Comparison of ENCODE assay signal across 1 cellular context in the genomic region with DNA sequence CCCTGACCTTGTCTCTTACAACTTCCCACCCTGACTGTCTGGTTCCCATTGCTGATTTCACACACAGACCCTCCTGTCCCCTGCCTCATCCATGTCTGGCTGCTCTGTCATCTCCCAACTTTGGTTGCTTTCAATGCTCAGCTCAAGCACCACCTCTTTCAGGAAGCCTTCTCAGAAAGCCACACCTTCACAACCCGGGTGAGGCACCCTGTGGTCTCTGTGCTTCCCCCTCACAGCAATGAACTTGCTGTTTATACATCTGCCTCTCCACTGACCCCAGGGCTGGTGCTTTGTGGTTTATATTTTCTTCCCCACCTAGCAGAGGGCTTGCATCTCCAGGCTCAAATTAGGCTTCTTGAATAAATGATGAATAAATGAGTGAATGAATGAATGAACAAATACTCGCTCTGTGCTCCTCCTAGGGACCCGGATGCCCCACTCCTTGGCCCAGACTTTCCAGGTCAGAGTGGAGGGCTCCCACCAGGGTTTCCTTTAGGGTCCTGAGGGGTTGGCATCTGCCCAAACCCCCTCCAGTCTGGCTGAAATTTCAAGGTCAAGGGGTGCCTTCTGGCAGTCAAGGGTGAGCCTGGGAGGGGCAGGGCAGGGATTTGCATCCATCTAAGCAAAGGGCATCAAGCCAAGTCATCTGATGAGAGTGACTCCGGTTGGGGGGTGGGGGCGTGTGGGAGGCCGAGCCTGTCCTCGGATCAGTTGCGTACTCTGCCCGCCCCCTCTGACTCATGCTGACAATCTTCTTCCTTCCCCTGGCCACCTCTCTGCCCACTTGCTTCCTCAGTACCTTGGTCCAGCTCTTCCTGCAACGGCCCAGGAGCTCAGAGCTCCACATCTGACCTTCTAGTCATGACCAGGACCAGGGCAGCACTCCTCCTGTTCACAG.
TF ChIP-seq lines count a peak whose summit lies in the region.

TSS of gene ITGAX (plus strand) at position 783 of the 898 bp plus-strand sequence. CDS start at position 862, 79 bp downstream.

TF ChIP-seq in GM12878, 131 proteins besides CTCF, POLR2A, EP300 and RAD21 (continued from another document):
- TF ChIP-seq TCF3 (IDR thresholded peaks at IDR 0.05; ENCODE audit: borderline replicate concordance, insufficient read depth, low read depth, low read length) = 0 out of 2 replicates have a peak, but pooled peaks have one; percentile 4
- peak; percentile 97 for TF ChIP-seq RUNX3 (IDR thresholded peaks at IDR 0.05; ENCODE audit: low read length)
- TF ChIP-seq KDM1A (IDR thresholded peaks at IDR 0.05; ENCODE audit: borderline replicate concordance) = no peak
- TF ChIP-seq DPF2 (IDR thresholded peaks at IDR 0.05) = peak; percentile 74; the same call in 1 of the 2 replicates
- TF ChIP-seq GATAD2B (conservative IDR thresholded peaks at IDR 0.05; ENCODE audit: low read depth) = peak; percentile 46; the same call in 1 of the 2 replicates
- no peak for TF ChIP-seq RB1 (IDR thresholded peaks at IDR 0.05; ENCODE audit: borderline replicate concordance)
- TF ChIP-seq, protein P1, sequence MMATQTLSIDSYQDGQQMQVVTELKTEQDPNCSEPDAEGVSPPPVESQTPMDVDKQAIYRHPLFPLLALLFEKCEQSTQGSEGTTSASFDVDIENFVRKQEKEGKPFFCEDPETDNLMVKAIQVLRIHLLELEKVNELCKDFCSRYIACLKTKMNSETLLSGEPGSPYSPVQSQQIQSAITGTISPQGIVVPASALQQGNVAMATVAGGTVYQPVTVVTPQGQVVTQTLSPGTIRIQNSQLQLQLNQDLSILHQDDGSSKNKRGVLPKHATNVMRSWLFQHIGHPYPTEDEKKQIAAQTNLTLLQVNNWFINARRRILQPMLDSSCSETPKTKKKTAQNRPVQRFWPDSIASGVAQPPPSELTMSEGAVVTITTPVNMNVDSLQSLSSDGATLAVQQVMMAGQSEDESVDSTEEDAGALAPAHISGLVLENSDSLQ (IDR thresholded peaks at IDR 0.05) = peak; percentile 42
- TF ChIP-seq EGR1 (IDR thresholded peaks at IDR 0.05; ENCODE audit: borderline replicate concordance in 1 of 2, low read depth in 2 of 2, low read length in 2 of 2) = peak in 1 of 2 experiments; percentile 78; a peak in 2 of 3 replicates
- TF ChIP-seq BCL11A (IDR thresholded peaks at IDR 0.05; ENCODE audit: low read depth, low read length) = peak; percentile 40; the same call in 1 of the 2 replicates
- TF ChIP-seq TBL1XR1 (IDR thresholded peaks at IDR 0.05; ENCODE audit: low read depth, low read length) = peak; percentile 22; the same call in 1 of the 2 replicates
- peak; percentile 51 for TF ChIP-seq SMARCA5 (IDR thresholded peaks at IDR 0.05)
- peak; percentile 62 for TF ChIP-seq IKZF1 (conservative IDR thresholded peaks at IDR 0.05)
- TF ChIP-seq ZNF384 (IDR thresholded peaks at IDR 0.05; ENCODE audit: borderline replicate concordance, low read depth, low read length) = no peak
- TF ChIP-seq NR2F1 (conservative IDR thresholded peaks at IDR 0.05) = peak; percentile 90
- peak; percentile 98 for TF ChIP-seq ZNF24 (IDR thresholded peaks at IDR 0.05)
- TF ChIP-seq, protein P2, sequence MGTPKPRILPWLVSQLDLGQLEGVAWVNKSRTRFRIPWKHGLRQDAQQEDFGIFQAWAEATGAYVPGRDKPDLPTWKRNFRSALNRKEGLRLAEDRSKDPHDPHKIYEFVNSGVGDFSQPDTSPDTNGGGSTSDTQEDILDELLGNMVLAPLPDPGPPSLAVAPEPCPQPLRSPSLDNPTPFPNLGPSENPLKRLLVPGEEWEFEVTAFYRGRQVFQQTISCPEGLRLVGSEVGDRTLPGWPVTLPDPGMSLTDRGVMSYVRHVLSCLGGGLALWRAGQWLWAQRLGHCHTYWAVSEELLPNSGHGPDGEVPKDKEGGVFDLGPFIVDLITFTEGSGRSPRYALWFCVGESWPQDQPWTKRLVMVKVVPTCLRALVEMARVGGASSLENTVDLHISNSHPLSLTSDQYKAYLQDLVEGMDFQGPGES (IDR thresholded peaks at IDR 0.05) = no peak
- 0 out of 2 replicates have a peak, but pooled peaks have one; percentile 50 for TF ChIP-seq NFIC (IDR thresholded peaks at IDR 0.05; ENCODE audit: low read depth, low read length)
- TF ChIP-seq CREB1 (IDR thresholded peaks at IDR 0.05; ENCODE audit: low read depth) = peak; percentile 16
- TF ChIP-seq USF1 (IDR thresholded peaks at IDR 0.05; ENCODE audit: borderline replicate concordance, extremely low read length, insufficient read depth, low read depth, low read length) = no peak
- TF ChIP-seq CHD2 (IDR thresholded peaks at IDR 0.05; ENCODE audit: borderline replicate concordance, low read depth, low read length) = no peak
- TF ChIP-seq MTA2 (IDR thresholded peaks at IDR 0.05; ENCODE audit: low read depth) = peak; percentile 54
- peak; percentile 32; the same call in 1 of the 2 replicates for TF ChIP-seq CREM (IDR thresholded peaks at IDR 0.05; ENCODE audit: low read depth)
- TF ChIP-seq RELA (IDR thresholded peaks at IDR 0.05; ENCODE audit: borderline replicate concordance, partially characterized antibody) = peak; percentile 31
- peak; percentile 91 for TF ChIP-seq CBFB (IDR thresholded peaks at IDR 0.05; ENCODE audit: low read depth)
- TF ChIP-seq, protein P3, sequence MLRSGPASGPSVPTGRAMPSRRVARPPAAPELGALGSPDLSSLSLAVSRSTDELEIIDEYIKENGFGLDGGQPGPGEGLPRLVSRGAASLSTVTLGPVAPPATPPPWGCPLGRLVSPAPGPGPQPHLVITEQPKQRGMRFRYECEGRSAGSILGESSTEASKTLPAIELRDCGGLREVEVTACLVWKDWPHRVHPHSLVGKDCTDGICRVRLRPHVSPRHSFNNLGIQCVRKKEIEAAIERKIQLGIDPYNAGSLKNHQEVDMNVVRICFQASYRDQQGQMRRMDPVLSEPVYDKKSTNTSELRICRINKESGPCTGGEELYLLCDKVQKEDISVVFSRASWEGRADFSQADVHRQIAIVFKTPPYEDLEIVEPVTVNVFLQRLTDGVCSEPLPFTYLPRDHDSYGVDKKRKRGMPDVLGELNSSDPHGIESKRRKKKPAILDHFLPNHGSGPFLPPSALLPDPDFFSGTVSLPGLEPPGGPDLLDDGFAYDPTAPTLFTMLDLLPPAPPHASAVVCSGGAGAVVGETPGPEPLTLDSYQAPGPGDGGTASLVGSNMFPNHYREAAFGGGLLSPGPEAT (IDR thresholded peaks at IDR 0.05; ENCODE audit: low read depth) = peak; percentile 51; the same call in 1 of the 2 replicates
- TF ChIP-seq MXI1 (IDR thresholded peaks at IDR 0.05; ENCODE audit: low read depth, low read length) = peak; percentile 35
- TF ChIP-seq PAX5 (IDR thresholded peaks at IDR 0.05; ENCODE audit: borderline replicate concordance, low read depth, low read length) = 0 out of 2 replicates have a peak, but pooled peaks have one; percentile 11
- no peak for TF ChIP-seq ZNF274 (IDR thresholded peaks at IDR 0.05; ENCODE audit: insufficient read depth, insufficient read length)
- peak; percentile 53; the same call in 1 of the 2 replicates for TF ChIP-seq FOXK2 (IDR thresholded peaks at IDR 0.05)
- 0 out of 2 replicates have a peak, but pooled peaks have one; percentile 35 for TF ChIP-seq WRNIP1 (IDR thresholded peaks at IDR 0.05; ENCODE audit: borderline replicate concordance, low read depth, low read length)
- TF ChIP-seq GABPA (IDR thresholded peaks at IDR 0.05; ENCODE audit: low read depth) = no peak
- no peak for TF ChIP-seq NFYA (IDR thresholded peaks at IDR 0.05; ENCODE audit: borderline replicate concordance, low read depth, low read length)
- peak; percentile 27; the same call in 1 of the 2 replicates for TF ChIP-seq LARP7 (IDR thresholded peaks at IDR 0.05)
- no peak for TF ChIP-seq BACH1 (IDR thresholded peaks at IDR 0.05; ENCODE audit: borderline replicate concordance)
- peak; percentile 27 for TF ChIP-seq JUNB (IDR thresholded peaks at IDR 0.05)
- TF ChIP-seq STAT1 (conservative IDR thresholded peaks at IDR 0.05) = 0 out of 2 replicates have a peak, but pooled peaks have one; percentile 14
- peak; percentile 38 for TF ChIP-seq ATF7 (IDR thresholded peaks at IDR 0.05; ENCODE audit: low read depth)
- TF ChIP-seq MLLT1 (IDR thresholded peaks at IDR 0.05) = peak; percentile 74; the same call in 1 of the 2 replicates
- TF ChIP-seq IKZF2 (IDR thresholded peaks at IDR 0.05) = peak; percentile 17 to 36; a peak in 2 of 4 replicates
- TF ChIP-seq EED (IDR thresholded peaks at IDR 0.05; ENCODE audit: low read depth) = peak; percentile 59
- TF ChIP-seq NBN (IDR thresholded peaks at IDR 0.05) = 0 out of 2 replicates have a peak, but pooled peaks have one; percentile 57
